22 cellular contexts compared by ENCODE assay signal in genomic region chr7:23415198-23415597, GRCh38. TPM values are rescaled to one million over a fixed set of nuclear protein-coding genes. Genes with fewer than 3 reads are reported as not detected.
"Had no signal": no experiment of that assay in that cellular context is flagged by ENCODE, and none has a peak within 500 bp of the region (broad histone marks: within the 10 kb centered on the region; RNA-seq: fewer than 3 reads in every experiment).

No MANE protein-coding gene starts in this region.

- H3K27ac Mint-ChIP-seq: dendritic cell treated with granulocyte-macrophage colony-stimulating factor and Interleukin-4, amounts not matched to agents 40 ng/mL and 50 ng/mL, for 4 days; naive thymus-derived CD8-positive, alpha-beta T cell; stimulated activated effector memory CD8-positive, alpha-beta T cell treated with anti-CD3 and anti-CD28 coated beads, Interleukin-12 subunit alpha, Interleukin-12 subunit beta, amount 100 ng/mL, for 72 hours had no signal

- ATAC-seq: heart right ventricle; left cardiac atrium; left lung; naive thymus-derived CD8-positive, alpha-beta T cell; stimulated activated effector memory CD8-positive, alpha-beta T cell treated with anti-CD3 and anti-CD28 coated beads, Interleukin-12 subunit alpha, Interleukin-12 subunit beta, amount 100 ng/mL, for 72 hours had no signal

- FAIRE-seq: islet of Langerhans had no signal

- H3K4me1 Mint-ChIP-seq: stimulated activated effector memory CD8-positive, alpha-beta T cell treated with anti-CD3 and anti-CD28 coated beads, Interleukin-12 subunit alpha, Interleukin-12 subunit beta, amount 100 ng/mL, for 72 hours had no signal

- DNase-seq: colonic mucosa; effector CD8-positive, alpha-beta T cell; esophagus squamous epithelium; foreskin melanocyte; glutamatergic neuron; heart right ventricle; hippocampal formation; left cardiac atrium; sigmoid colon; stimulated activated CD4-positive, alpha-beta T cell treated with anti-CD3 and anti-CD28 coated beads, Interleukin-2, amount 100 ng/mL, for 24 hours; stimulated activated CD4-positive, alpha-beta T cell treated with anti-CD3 and anti-CD28 coated beads, Interleukin-4, amount 100 ng/mL, for 24 hours; stimulated activated naive CD4-positive, alpha-beta T cell treated with Interleukin-2 at 50 U/mL for 16 hours; stomach; thyroid gland; trophoblast cell had no signal

- H3K4me1 ChIP-seq: colonic mucosa, heart right ventricle, left lung, prostate gland, right atrium auricular region, sigmoid colon, stomach had no signal

- H3K9me3 ChIP-seq: colonic mucosa, esophagus squamous epithelium, heart right ventricle, left lung, prostate gland, right atrium auricular region, sigmoid colon, stomach, thyroid gland had no signal

- H3K27ac ChIP-seq: colonic mucosa, heart right ventricle, left lung, prostate gland, right atrium auricular region, sigmoid colon, stomach, thyroid gland had no signal

- H3K27me3 ChIP-seq: colonic mucosa, esophagus squamous epithelium, left lung, right atrium auricular region, sigmoid colon, stomach, thyroid gland had no signal

- H3K27me3 Mint-ChIP-seq: dendritic cell treated with granulocyte-macrophage colony-stimulating factor and Interleukin-4, amounts not matched to agents 40 ng/mL and 50 ng/mL, for 4 days had no signal

- H3K36me3 ChIP-seq: colonic mucosa, esophagus squamous epithelium, heart right ventricle, left lung, prostate gland, right atrium auricular region, sigmoid colon, stomach, thyroid gland had no signal

- H3K4me3 ChIP-seq: colonic mucosa, esophagus squamous epithelium, heart right ventricle, left lung, prostate gland, right atrium auricular region, sigmoid colon, stomach, thyroid gland had no signal

- H3K36me3 Mint-ChIP-seq: naive thymus-derived CD8-positive, alpha-beta T cell; stimulated activated effector memory CD8-positive, alpha-beta T cell treated with anti-CD3 and anti-CD28 coated beads, Interleukin-12 subunit alpha, Interleukin-12 subunit beta, amount 100 ng/mL, for 72 hours had no signal

- H3K4me3 Mint-ChIP-seq: dendritic cell treated with granulocyte-macrophage colony-stimulating factor and Interleukin-4, amounts not matched to agents 40 ng/mL and 50 ng/mL, for 4 days; naive thymus-derived CD8-positive, alpha-beta T cell; stimulated activated effector memory CD8-positive, alpha-beta T cell treated with anti-CD3 and anti-CD28 coated beads, Interleukin-12 subunit alpha, Interleukin-12 subunit beta, amount 100 ng/mL, for 72 hours had no signal

- H3K9me3 Mint-ChIP-seq: dendritic cell treated with granulocyte-macrophage colony-stimulating factor and Interleukin-4, amounts not matched to agents 40 ng/mL and 50 ng/mL, for 4 days; naive thymus-derived CD8-positive, alpha-beta T cell; stimulated activated effector memory CD8-positive, alpha-beta T cell treated with anti-CD3 and anti-CD28 coated beads, Interleukin-12 subunit alpha, Interleukin-12 subunit beta, amount 100 ng/mL, for 72 hours had no signal

RNA-seq across cellular contexts. Expression of gene IGF2BP3, which starts 55.1 kb away (rescaled TPM):
- total RNA-seq: naive thymus-derived CD8-positive, alpha-beta T cell; right atrium auricular region had no signal
